Comparison of ENCODE assay signal across 28 cellular contexts in the genomic region with DNA sequence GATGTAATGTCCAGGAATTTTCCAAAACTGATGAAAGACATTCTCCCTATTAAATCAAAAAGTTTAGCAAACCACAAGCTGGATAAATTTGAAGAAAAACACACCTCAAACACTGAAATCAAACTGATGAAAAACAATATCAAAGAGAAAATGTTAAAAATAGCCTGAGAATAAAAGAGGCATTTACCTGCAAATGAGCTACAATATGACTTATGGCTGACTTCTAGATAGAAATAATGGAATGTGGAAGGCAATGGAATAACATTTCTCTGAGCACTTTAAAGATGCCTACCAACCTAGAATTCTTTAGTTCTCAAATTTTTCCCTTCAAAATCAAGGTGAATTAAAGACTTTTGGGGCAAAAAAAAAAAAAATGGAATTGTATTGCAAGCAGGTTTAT.
"Had no signal": no experiment of that assay in that cellular context is flagged by ENCODE, and none has a peak within 500 bp of the region (broad histone marks: within the 10 kb centered on the region; RNA-seq: fewer than 3 reads in every experiment).

No MANE protein-coding gene starts in this region.

- H3K4me3 ChIP-seq: neural progenitor cell, ovary, psoas muscle, skin epidermis, smooth muscle cell, spleen, suprapubic skin, testis, tibial artery, transverse colon, upper lobe of right lung, uterus had no signal

- H2AFZ ChIP-seq: neural progenitor cell, parathyroid adenoma had no signal

- H3K79me2 ChIP-seq: parathyroid adenoma had no signal

- ATAC-seq: natural killer cell; psoas muscle; right cardiac atrium; sciatic nerve; stimulated activated memory B cell treated with anti-CD40 and anti-IgM and Interleukin-4, amounts not matched to agents 10 μg/mL and 1 μg/mL and 100 μg/mL, for 72 hours; stimulated activated naive CD8-positive, alpha-beta T cell treated with anti-CD3 and anti-CD28 coated beads, Interleukin-15, amount 100 ng/mL, for 72 hours; stimulated activated naive CD8-positive, alpha-beta T cell treated with anti-CD3 and anti-CD28 coated beads, Interleukin-15, Interleukin-2, amounts not matched to agents 100 U/mL and 50 U/mL, for 24 hours; upper lobe of right lung had no signal

- H3K9me3 ChIP-seq: ovary, suprapubic skin, testis, uterus had no signal

- H3K27me3 ChIP-seq: neural progenitor cell, ovary, spleen, suprapubic skin, testis, tibial artery, transverse colon, upper lobe of right lung, uterus had no signal

- DNase-seq: natural killer cell; occipital lobe; ovary; posterior cingulate gyrus; psoas muscle; right cardiac atrium; spleen; stimulated activated CD4-positive, alpha-beta T cell treated with anti-CD3 and anti-CD28 coated beads, Interleukin-12 subunit alpha, Interleukin-12 subunit beta, amount 100 ng/mL, for 4 hours; stimulated activated CD4-positive, alpha-beta T cell treated with anti-CD3 and anti-CD28 coated beads, Interleukin-1b, Interleukin-23, amount 100 ng/mL, for 48 hours; stimulated activated CD4-positive, alpha-beta T cell treated with anti-CD3 and anti-CD28 coated beads, Interleukin-4, amount 100 ng/mL, for 1 hour; stimulated activated CD4-positive, alpha-beta T cell treated with anti-CD3 and anti-CD28 coated beads, Interleukin-4, amount 100 ng/mL, for 4 hours; stimulated activated CD8-positive, alpha-beta memory T cell treated with anti-CD3 and anti-CD28 coated beads, Interleukin-4, amount 100 ng/mL, for 48 hours; stimulated activated naive CD4-positive, alpha-beta T cell; stimulated activated naive CD8-positive, alpha-beta T cell treated with anti-CD3 and anti-CD28 coated beads, Interleukin-15, amount 100 ng/mL, for 72 hours; stimulated activated naive CD8-positive, alpha-beta T cell treated with anti-CD3 and anti-CD28 coated beads, Interleukin-15, Interleukin-2, amounts not matched to agents 100 U/mL and 50 U/mL, for 24 hours; substantia nigra; testis; tibial artery; transverse colon; upper lobe of right lung; uterus had no signal

- H3K27ac ChIP-seq: neural progenitor cell, ovary, parathyroid adenoma, psoas muscle, skin epidermis, spleen, suprapubic skin, testis, tibial artery, transverse colon, upper lobe of right lung, uterus had no signal

- H3K36me3 ChIP-seq: neural progenitor cell, ovary, spleen, suprapubic skin, tibial artery, transverse colon, upper lobe of right lung had no signal

- H3K9ac ChIP-seq: neural progenitor cell, parathyroid adenoma had no signal

- H3K4me2 ChIP-seq: neural progenitor cell, smooth muscle cell had no signal

- H3K4me1 ChIP-seq: neural progenitor cell, parathyroid adenoma, psoas muscle, spleen, suprapubic skin, testis, tibial artery, transverse colon, upper lobe of right lung, uterus had no signal
